In the genomic region with DNA sequence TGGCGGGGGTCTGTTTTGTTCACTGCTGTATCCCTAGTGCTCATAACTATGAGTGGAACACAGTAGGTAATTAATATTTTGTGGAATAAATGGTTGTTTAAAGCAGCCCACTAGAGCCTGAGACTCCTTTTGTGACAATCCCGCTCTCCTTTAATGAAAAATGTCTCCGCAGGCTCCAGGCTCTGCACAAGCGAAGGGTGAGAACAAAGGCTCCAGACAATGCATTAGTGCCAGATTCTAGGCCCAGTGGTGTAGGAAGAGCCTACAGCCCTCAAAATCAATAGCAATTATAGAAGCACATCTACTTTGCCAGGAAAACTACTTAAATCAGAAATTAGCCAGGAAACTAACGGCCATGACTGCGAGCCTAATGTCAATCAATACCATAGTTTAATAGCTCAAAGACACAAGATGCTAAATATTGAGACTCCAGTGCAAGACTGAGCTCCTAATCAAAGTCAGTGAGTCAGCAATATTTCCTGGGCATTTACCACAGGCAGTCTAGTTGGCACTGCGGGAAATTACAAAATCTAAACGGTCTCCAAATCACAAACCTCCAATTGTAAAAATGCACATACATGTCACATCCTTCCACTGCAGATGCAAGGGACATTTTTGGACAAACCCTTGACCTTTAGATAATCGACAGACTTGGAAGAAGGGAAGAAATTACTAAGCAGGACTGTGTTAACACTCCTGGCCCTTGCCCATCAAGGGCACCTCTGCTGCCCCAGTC, we compare ENCODE assay signal across 8 cellular contexts. TPM values are rescaled to one million over a fixed set of nuclear protein-coding genes. Genes with fewer than 3 reads are reported as not detected.
DNase-seq lines count a peak whose midpoint lies in the region; ATAC-seq and TF ChIP-seq lines count a peak whose summit lies in the region.

No MANE protein-coding gene starts in this region.

- 68 to 78% (median 77%) methylated on average over 9 of the region's 9 CpGs for WGBS in heart left ventricle, 4 donors
- WGBS in right lobe of liver (ENCODE audit: insufficient coverage, low coverage, low lambda C conversion rate, missing lambda C conversion rate), result 51% methylated on average over 7 of the region's 9 CpGs

- H3K27ac ChIP-seq in heart left ventricle (peak overlapping the region in 11 of 12 donors; percentile 82 to 97 (median 93)), ascending aorta (peak overlapping the region; percentile 98 to 99), right lobe of liver (peak overlapping the region in 2 of 3 donors; percentile 76 to 82), upper lobe of right lung (peak overlapping the region; percentile 95)

- intact Hi-C loops in heart left ventricle (cut with DNase I) (loop anchor here in 6 of 10 donors (5.0 kb wide), 2 partner anchors 33 to 47 kb away; no protein-coding TSS in a partner anchor), left ventricle myocardium superior (cut with micrococcal nuclease) (no loop called here), ascending aorta (cut with DNase I) (loop anchor here (2.0 to 5.0 kb wide), 2 partner anchors 33 to 82 kb away; a partner anchor contains a TSS), right lobe of liver (cut with DNase I) (no loop called here), upper lobe of right lung (cut with DNase I) (no loop called here)

- DNase-seq in heart left ventricle, result no peak
- no peak for DNase-seq in left ventricle myocardium superior
- DNase-seq in ascending aorta (ENCODE audit: low spot score in 2 of 2), result no peak
- DNase-seq in right lobe of liver, result no peak
- no peak for DNase-seq in upper lobe of right lung
- DNase-seq in superior temporal gyrus (ENCODE audit: extremely low spot score), result no peak
- no peak for DNase-seq in NCI-H524 treated with DMSO at 0.1 percent for 48 hours (lab: John Stamatoyannopoulos, UW)
- no peak for DNase-seq in cerebellar cortex (ENCODE audit: low spot score)

- no peak for ATAC-seq in heart left ventricle
- no peak for ATAC-seq in left ventricle myocardium superior
- ATAC-seq in right lobe of liver, result no peak
- ATAC-seq in upper lobe of right lung, result no peak

- TF ChIP-seq POLR2A in heart left ventricle (IDR thresholded peaks at IDR 0.05) (no peak), right lobe of liver (IDR thresholded peaks at IDR 0.05) (no peak)

- H3K4me3 ChIP-seq in heart left ventricle (peak overlapping the region in 10 of 12 donors; percentile 72 to 90 (median 77)), ascending aorta (peak overlapping the region; percentile 73 to 87), right lobe of liver (no peak overlapping the region), upper lobe of right lung (peak overlapping the region; percentile 84)

- TF ChIP-seq CTCF in heart left ventricle (IDR thresholded peaks at IDR 0.05) (no peak), ascending aorta (IDR thresholded peaks at IDR 0.05) (no peak), right lobe of liver (IDR thresholded peaks at IDR 0.05) (no peak), upper lobe of right lung (IDR thresholded peaks at IDR 0.05) (no peak)

- peaks cover 13 to 70% (median 57%) of the 10 kb centered on the region in 12 donors for H3K4me1 ChIP-seq in heart left ventricle
- peaks cover 10 to 57% of the 10 kb centered on the region in 2 donors for H3K4me1 ChIP-seq in ascending aorta
- H3K4me1 ChIP-seq in right lobe of liver, result peaks cover 0 to 68% (median 32%) of the 10 kb centered on the region in 4 donors
- H3K4me1 ChIP-seq in upper lobe of right lung, result peaks cover 62% of the 10 kb centered on the region

- H3K27me3 ChIP-seq in heart left ventricle, result no peaks in the 10 kb centered on the region
- H3K27me3 ChIP-seq in ascending aorta, result no peaks in the 10 kb centered on the region
- H3K27me3 ChIP-seq in right lobe of liver, result no peaks in the 10 kb centered on the region
- no peaks in the 10 kb centered on the region for H3K27me3 ChIP-seq in upper lobe of right lung

- H3K36me3 ChIP-seq in heart left ventricle, result peaks cover 0 to 38% (median 6%) of the 10 kb centered on the region in 9 donors
- H3K36me3 ChIP-seq in ascending aorta, result no peaks in the 10 kb centered on the region
- H3K36me3 ChIP-seq in right lobe of liver, result no peaks in the 10 kb centered on the region
- H3K36me3 ChIP-seq in upper lobe of right lung, result peaks cover 9% of the 10 kb centered on the region

- H3K9me3 ChIP-seq in heart left ventricle (no peaks in the 10 kb centered on the region), ascending aorta (no peaks in the 10 kb centered on the region), right lobe of liver (no peaks in the 10 kb centered on the region), upper lobe of right lung (no peaks in the 10 kb centered on the region)

RNA-seq across cellular contexts. Expression of a gene that starts 2.3 kb away (rescaled TPM):
- total RNA-seq in heart left ventricle (100 to 1,000 TPM; 106 to 523 (median 207) TPM), left ventricle myocardium superior (162 TPM), ascending aorta (730 TPM), right lobe of liver (100 to 1,000 TPM in 3 of 6 experiments, 10 to 100 TPM in 3; 62.2 to 419 (median 178) TPM), upper lobe of right lung (818 TPM)
- polyA plus RNA-seq in heart left ventricle, result 100 to 1,000 TPM; 135 to 547 TPM

Comparison
In these comparisons a context has a peak if more than half of its experiments do, and no peak if none do; other contexts are left out.
1. intact Hi-C loops: an anchor here in heart left ventricle (5.0 kb wide) and ascending aorta (2.0 to 5.0 kb wide); none called in left ventricle myocardium superior, right lobe of liver and upper lobe of right lung.
2. H3K4me3 ChIP-seq: peak in heart left ventricle (10 of 12), ascending aorta (2 of 2) and upper lobe of right lung (single experiment); none in right lobe of liver (0 of 3).
3. Peak in every context shown above with its lines, with median percentiles within 50 percentile points of each other: H3K27ac ChIP-seq.